Comparison of ENCODE assay signal across 10 cellular contexts in genomic region chr13:111031531-111031961, GRCh38.
DNase-seq lines count a peak whose midpoint lies in the region; ATAC-seq and TF ChIP-seq lines count a peak whose summit lies in the region.
"Had no signal": no experiment of that assay in that cellular context is flagged by ENCODE, and none has a peak within 500 bp of the region (broad histone marks: within the 10 kb centered on the region; RNA-seq: fewer than 3 reads in every experiment).

No MANE protein-coding gene starts in this region.

- no peaks in the 10 kb centered on the region for H3K27me3 ChIP-seq in mesenchymal stem cell (ENCODE audit: control insufficient read depth in 1 of 2, insufficient read depth in 1 of 2, low read length in 2 of 2)
- H3K27me3 ChIP-seq in neural progenitor cell: no peaks in the 10 kb centered on the region
- peaks cover 0 to 4% of the 10 kb centered on the region in 2 donors for H3K27me3 ChIP-seq in left lung

- H3K27ac Mint-ChIP-seq in activated CD8-positive, alpha-beta T cell treated with anti-CD3 and anti-CD28 coated beads, Interleukin-2, amount 10 ng/mL, durations not matched to agents 7 days and 5 days: no peak overlapping the region
- H3K27ac Mint-ChIP-seq in neural progenitor cell: no peak overlapping the region
- H3K27ac Mint-ChIP-seq: activated naive CD4-positive, alpha-beta T cell treated with anti-CD3 and anti-CD28 coated beads, Interleukin-2, amount 50 U/mL, for 24 hours had no signal

- H3K27me3 Mint-ChIP-seq in activated CD8-positive, alpha-beta T cell treated with anti-CD3 and anti-CD28 coated beads, Interleukin-2, amount 10 ng/mL, durations not matched to agents 7 days and 5 days (ENCODE audit: low read depth): peaks cover 19% of the 10 kb centered on the region
- H3K27me3 Mint-ChIP-seq in neural progenitor cell (ENCODE audit: insufficient read depth, low read depth): no peaks in the 10 kb centered on the region

- no peak overlapping the region for H3K23ac ChIP-seq in mesenchymal stem cell (ENCODE audit: low read length in 2 of 2)

- H3K4me2 ChIP-seq in mesenchymal stem cell (ENCODE audit: low read length, poor library complexity, severe bottlenecking): no peak overlapping the region
- H3K4me2 ChIP-seq in neural progenitor cell: no peak overlapping the region

- H2AFZ ChIP-seq in mesenchymal stem cell (ENCODE audit: low read depth, low read length): no peak overlapping the region
- H2AFZ ChIP-seq in neural progenitor cell (replicated peaks): no peak overlapping the region

- H3K9ac ChIP-seq in mesenchymal stem cell (ENCODE audit: low read length): peak overlapping the region; percentile 45
- no peak overlapping the region for H3K9ac ChIP-seq in neural progenitor cell

- no peak overlapping the region for H4K8ac ChIP-seq in mesenchymal stem cell (ENCODE audit: low read length)

- H2BK120ac ChIP-seq in mesenchymal stem cell (ENCODE audit: low read depth, low read length): no peak overlapping the region

- intact Hi-C loops in left lung (cut with DNase I): loop anchor here in 1 of 2 donors (10.0 kb wide), 1 partner anchor 97 kb away; no protein-coding TSS in a partner anchor

- no peak overlapping the region for H2BK5ac ChIP-seq in mesenchymal stem cell (ENCODE audit: low read depth, low read length, poor library complexity, severe bottlenecking)

- H3K9me3 ChIP-seq in mesenchymal stem cell (ENCODE audit: control insufficient read depth, low read length) (no peaks in the 10 kb centered on the region), neural progenitor cell (ENCODE audit: low read depth) (no peaks in the 10 kb centered on the region), left lung (no peaks in the 10 kb centered on the region)

- POLR2A ChIA-PET in activated CD8-positive, alpha-beta T cell treated with anti-CD3 and anti-CD28 coated beads, Interleukin-2, amount 10 ng/mL, durations not matched to agents 7 days and 5 days (lab: Charles Lee): no interaction called here

- 67% methylated on average over 8 of the region's 8 CpGs for WGBS in mesenchymal stem cell

- no peaks in the 10 kb centered on the region for H3K79me2 ChIP-seq in neural progenitor cell (ENCODE audit: low read depth)

- peaks cover 12% of the 10 kb centered on the region for H3K4me1 ChIP-seq in mesenchymal stem cell (ENCODE audit: control insufficient read depth, insufficient read depth, low read depth, low read length)
- no peaks in the 10 kb centered on the region for H3K4me1 ChIP-seq in neural progenitor cell
- no peaks in the 10 kb centered on the region for H3K4me1 ChIP-seq in left lung
- H3K4me1 ChIP-seq: foreskin keratinocyte had no signal

- DNase-seq in COLO668 (lab: John Stamatoyannopoulos, UW; ENCODE audit: unreplicated experiment) (peak; percentile 92), HT-29 (ENCODE audit: low spot score) (peak; percentile 78), mesenchymal stem cell (peak; percentile 77), KBM-7 (no peak), NCI-H1436 (lab: John Stamatoyannopoulos, UW) (no peak), neural progenitor cell (ENCODE audit: low spot score) (no peak), left lung (no peak)
- no peak for DNase-seq in activated CD8-positive, alpha-beta T cell treated with anti-CD3 and anti-CD28 coated beads, Interleukin-2, amount 10 ng/mL, durations not matched to agents 7 days and 5 days
- DNase-seq: foreskin keratinocyte had no signal

- H3K4me3 ChIP-seq in mesenchymal stem cell (ENCODE audit: insufficient read depth in 1 of 2, low read depth in 1 of 2, low read length in 2 of 2) (no peak overlapping the region), neural progenitor cell (no peak overlapping the region), left lung (no peak overlapping the region)

- no peak overlapping the region for H4K91ac ChIP-seq in mesenchymal stem cell (ENCODE audit: low read length)

- H3K79me1 ChIP-seq in mesenchymal stem cell (replicated peaks; ENCODE audit: low read length, poor library complexity, severe bottlenecking): no peaks in the 10 kb centered on the region

- no peaks in the 10 kb centered on the region for H3K4me1 Mint-ChIP-seq in activated CD8-positive, alpha-beta T cell treated with anti-CD3 and anti-CD28 coated beads, Interleukin-2, amount 10 ng/mL, durations not matched to agents 7 days and 5 days (ENCODE audit: low read depth)
- peaks cover 6% of the 10 kb centered on the region for H3K4me1 Mint-ChIP-seq in neural progenitor cell
- H3K4me1 Mint-ChIP-seq: activated naive CD4-positive, alpha-beta T cell treated with anti-CD3 and anti-CD28 coated beads, Interleukin-2, amount 50 U/mL, for 24 hours had no signal

- no peaks in the 10 kb centered on the region for H3K36me3 ChIP-seq in mesenchymal stem cell (ENCODE audit: control insufficient read depth in 1 of 2, insufficient read depth in 2 of 2, low read depth in 1 of 2, low read length in 2 of 2)
- H3K36me3 ChIP-seq in neural progenitor cell: no peaks in the 10 kb centered on the region
- no peaks in the 10 kb centered on the region for H3K36me3 ChIP-seq in left lung

- CTCF ChIA-PET in activated CD8-positive, alpha-beta T cell treated with anti-CD3 and anti-CD28 coated beads, Interleukin-2, amount 10 ng/mL, durations not matched to agents 7 days and 5 days (lab: Charles Lee): no interaction called here

- in situ Hi-C loops in KBM-7 (cut with MboI; ENCODE audit: low pct_unique_long_range_greater_than_20kb, low sequenced_read_pairs): no loop called here

- H2BK12ac ChIP-seq in mesenchymal stem cell (ENCODE audit: low read length in 2 of 2): no peak overlapping the region

- H3K4me3 Mint-ChIP-seq in activated CD8-positive, alpha-beta T cell treated with anti-CD3 and anti-CD28 coated beads, Interleukin-2, amount 10 ng/mL, durations not matched to agents 7 days and 5 days: no peak overlapping the region
- no peak overlapping the region for H3K4me3 Mint-ChIP-seq in neural progenitor cell
- H3K4me3 Mint-ChIP-seq: activated naive CD4-positive, alpha-beta T cell treated with anti-CD3 and anti-CD28 coated beads, Interleukin-2, amount 50 U/mL, for 24 hours had no signal

- TF ChIP-seq CTCF in neural progenitor cell (IDR thresholded peaks at IDR 0.05) (no peak), left lung (IDR thresholded peaks at IDR 0.05) (no peak)

- ATAC-seq in activated CD8-positive, alpha-beta T cell treated with anti-CD3 and anti-CD28 coated beads, Interleukin-2, amount 10 ng/mL, durations not matched to agents 7 days and 5 days: peak; percentile 23
- ATAC-seq in left lung: no peak
- ATAC-seq: foreskin keratinocyte had no signal

- no peak overlapping the region for H3K4ac ChIP-seq in mesenchymal stem cell (ENCODE audit: low read depth in 1 of 2, low read length in 2 of 2)

- no peak overlapping the region for H3K14ac ChIP-seq in mesenchymal stem cell (ENCODE audit: low read length in 2 of 2)

- H2BK15ac ChIP-seq in mesenchymal stem cell (ENCODE audit: low read depth, poor library complexity, severe bottlenecking): no peak overlapping the region

- H3F3A ChIP-seq in neural progenitor cell (ENCODE audit: low read depth): no peaks in the 10 kb centered on the region

- H4K20me1 ChIP-seq in neural progenitor cell (ENCODE audit: low read depth): no peaks in the 10 kb centered on the region

- H3K9me3 Mint-ChIP-seq in activated CD8-positive, alpha-beta T cell treated with anti-CD3 and anti-CD28 coated beads, Interleukin-2, amount 10 ng/mL, durations not matched to agents 7 days and 5 days (ENCODE audit: insufficient read depth): no peaks in the 10 kb centered on the region
- no peaks in the 10 kb centered on the region for H3K9me3 Mint-ChIP-seq in neural progenitor cell
- H3K9me3 Mint-ChIP-seq: activated naive CD4-positive, alpha-beta T cell treated with anti-CD3 and anti-CD28 coated beads, Interleukin-2, amount 50 U/mL, for 24 hours had no signal

- H3K18ac ChIP-seq in mesenchymal stem cell (ENCODE audit: low read depth in 1 of 2, low read length in 2 of 2): no peak overlapping the region

- no peak overlapping the region for H3K27ac ChIP-seq in mesenchymal stem cell (ENCODE audit: low read length, poor library complexity, severe bottlenecking)
- no peak overlapping the region for H3K27ac ChIP-seq in neural progenitor cell
- H3K27ac ChIP-seq in left lung: no peak overlapping the region
- H3K27ac ChIP-seq: foreskin keratinocyte had no signal

- no peak overlapping the region for H2AK5ac ChIP-seq in mesenchymal stem cell (ENCODE audit: low read length, severe bottlenecking)

- H3K36me3 Mint-ChIP-seq in activated CD8-positive, alpha-beta T cell treated with anti-CD3 and anti-CD28 coated beads, Interleukin-2, amount 10 ng/mL, durations not matched to agents 7 days and 5 days (ENCODE audit: low read depth): no peaks in the 10 kb centered on the region
- no peaks in the 10 kb centered on the region for H3K36me3 Mint-ChIP-seq in neural progenitor cell
- H3K36me3 Mint-ChIP-seq: activated naive CD4-positive, alpha-beta T cell treated with anti-CD3 and anti-CD28 coated beads, Interleukin-2, amount 50 U/mL, for 24 hours had no signal

Comparison
In these comparisons a context has a peak if more than half of its experiments do, and no peak if none do; other contexts are left out.
1. DNase-seq: peak in COLO668 (single experiment), HT-29 (single experiment) and mesenchymal stem cell (single experiment); none in activated CD8-positive, alpha-beta T cell treated with anti-CD3 and anti-CD28 coated beads, Interleukin-2, amount 10 ng/mL, durations not matched to agents 7 days and 5 days (single experiment), KBM-7 (single experiment), NCI-H1436 (single experiment), neural progenitor cell (single experiment) and left lung (0 of 2).